Comparison of ENCODE assay signal across 29 cellular contexts in genomic region chr2:10359246-10359645, GRCh38.
"Had no signal": no experiment of that assay in that cellular context is flagged by ENCODE, and none has a peak within 500 bp of the region (broad histone marks: within the 10 kb centered on the region; RNA-seq: fewer than 3 reads in every experiment).

No MANE protein-coding gene starts in this region.

- H3K4me3 ChIP-seq: dorsolateral prefrontal cortex, gastrocnemius medialis, left lung, mucosa of descending colon, prostate gland, right atrium auricular region, smooth muscle cell, testis, tibial artery had no signal

- H3K27ac ChIP-seq: epithelial cell of prostate, gastrocnemius medialis, left lung, prostate gland, right atrium auricular region, testis, tibial artery had no signal

- H3K9me3 ChIP-seq: gastrocnemius medialis, left lung, mucosa of descending colon, prostate gland, right atrium auricular region, testis, tibial artery had no signal

- H3K9me3 Mint-ChIP-seq: mesothelial cell of epicardium; naive B cell; natural killer cell treated with Interleukin-12 subunit alpha and Interleukin-12 subunit beta and Interleukin-15 and Interleukin-18, amount 100 ng/mL, for 72 hours; neural crest cell; type B pancreatic cell had no signal

- H3K27ac Mint-ChIP-seq: mesothelial cell of epicardium; natural killer cell treated with Interleukin-12 subunit alpha and Interleukin-12 subunit beta and Interleukin-15 and Interleukin-18, amount 100 ng/mL, for 72 hours; type B pancreatic cell had no signal

- DNase-seq: dorsolateral prefrontal cortex; effector CD4-positive, alpha-beta T cell; foreskin fibroblast; gastrocnemius medialis; head of caudate nucleus; kidney; left cardiac atrium; mesenchymal stem cell; mucosa of descending colon; naive B cell; stimulated activated CD4-positive, alpha-beta T cell treated with anti-CD3 and anti-CD28 coated beads, Interleukin-12 subunit alpha, Interleukin-12 subunit beta, amount 100 ng/mL, for 4 hours; stimulated activated CD4-positive, alpha-beta T cell treated with anti-CD3 and anti-CD28 coated beads, Interleukin-1b, Interleukin-23, amount 100 ng/mL, for 48 hours; stimulated activated CD4-positive, alpha-beta T cell treated with anti-CD3 and anti-CD28 coated beads, Interleukin-4, amount 100 ng/mL, for 1 hour; stimulated activated CD8-positive, alpha-beta memory T cell treated with anti-CD3 and anti-CD28 coated beads, Interleukin-4, amount 100 ng/mL, for 48 hours; stimulated activated naive CD8-positive, alpha-beta T cell treated with anti-CD3 and anti-CD28 coated beads, Interleukin-15, Interleukin-2, amounts not matched to agents 100 U/mL and 50 U/mL, for 24 hours; substantia nigra; testis; tibial artery had no signal

- H3K36me3 Mint-ChIP-seq: mesothelial cell of epicardium; natural killer cell treated with Interleukin-12 subunit alpha and Interleukin-12 subunit beta and Interleukin-15 and Interleukin-18, amount 100 ng/mL, for 72 hours; type B pancreatic cell had no signal

- H3K4me3 Mint-ChIP-seq: mesothelial cell of epicardium; naive B cell; natural killer cell treated with Interleukin-12 subunit alpha and Interleukin-12 subunit beta and Interleukin-15 and Interleukin-18, amount 100 ng/mL, for 72 hours; neural crest cell; type B pancreatic cell had no signal

- H3K4me1 ChIP-seq: gastrocnemius medialis, prostate gland, tibial artery had no signal

- H3K27me3 ChIP-seq: dorsolateral prefrontal cortex, gastrocnemius medialis, left lung, right atrium auricular region, testis, tibial artery had no signal

- H3K27me3 Mint-ChIP-seq: naive B cell; natural killer cell treated with Interleukin-12 subunit alpha and Interleukin-12 subunit beta and Interleukin-15 and Interleukin-18, amount 100 ng/mL, for 72 hours; type B pancreatic cell had no signal

- H3K4me2 ChIP-seq: smooth muscle cell had no signal

- H3K36me3 ChIP-seq: gastrocnemius medialis, prostate gland, right atrium auricular region had no signal

- ATAC-seq: esophagus mucosa; gastrocnemius medialis; left cardiac atrium; left lung; mucosa of descending colon; natural killer cell treated with Interleukin-12 subunit alpha and Interleukin-12 subunit beta and Interleukin-15 and Interleukin-18, amount 100 ng/mL, for 72 hours; sciatic nerve; stimulated activated naive CD8-positive, alpha-beta T cell treated with anti-CD3 and anti-CD28 coated beads, Interleukin-15, Interleukin-2, amounts not matched to agents 100 U/mL and 50 U/mL, for 24 hours had no signal
